10 cellular contexts compared by ENCODE assay signal in the genomic region with DNA sequence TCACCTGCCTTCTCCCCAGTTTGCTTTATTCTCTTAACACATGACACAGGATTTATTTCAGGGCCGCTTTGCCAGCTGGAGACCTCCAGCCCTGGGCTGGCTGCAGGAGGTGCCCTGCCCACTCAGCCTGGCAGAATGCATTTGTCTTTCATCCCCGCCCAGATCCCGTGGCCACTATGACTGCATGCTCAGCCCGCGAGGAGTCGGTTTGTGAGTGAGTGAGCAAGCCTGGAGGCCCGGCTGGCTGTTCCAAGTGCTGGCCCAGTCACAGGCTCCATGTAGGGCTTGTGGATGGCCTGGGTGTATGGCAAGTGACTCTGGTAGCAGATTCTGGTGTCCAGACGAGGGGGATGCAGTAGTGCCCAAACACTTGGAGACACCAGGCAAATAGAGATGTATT. TPM values are rescaled to one million over a fixed set of nuclear protein-coding genes. Genes with fewer than 3 reads are reported as not detected.
DNase-seq lines count a peak whose midpoint lies in the region; ATAC-seq, FAIRE-seq and TF ChIP-seq lines count a peak whose summit lies in the region.
"Had no signal": no experiment of that assay in that cellular context is flagged by ENCODE, and none has a peak within 500 bp of the region (broad histone marks: within the 10 kb centered on the region; RNA-seq: fewer than 3 reads in every experiment).

No MANE protein-coding gene starts in this region.

- H3K27me3 ChIP-seq in HepG2 (ENCODE audit: control insufficient read depth in 1 of 2, insufficient read depth in 2 of 2, low read length in 2 of 2) (no peaks in the 10 kb centered on the region; a peak in 1 of 5 replicates), right lobe of liver (no peaks in the 10 kb centered on the region)

- peaks cover 49% of the 10 kb centered on the region for H3K36me3 Mint-ChIP-seq in activated CD4-positive, alpha-beta memory T cell treated with anti-CD3 and anti-CD28 coated beads for 36 hours
- peaks cover 8% of the 10 kb centered on the region for H3K36me3 Mint-ChIP-seq in type B pancreatic cell

- peaks cover 47% of the 10 kb centered on the region for H3K4me1 ChIP-seq in HepG2 (ENCODE audit: insufficient read depth, low read length)
- H3K4me1 ChIP-seq in right lobe of liver: peaks cover 0 to 10% (median 0%) of the 10 kb centered on the region in 4 donors

- H3K27ac ChIP-seq in HepG2 (ENCODE audit: extremely low read length, insufficient read depth, low read length) (no peak overlapping the region), right lobe of liver (no peak overlapping the region)
- H3K27ac ChIP-seq: lower lobe of right lung had no signal

- H3K9ac ChIP-seq in HepG2 (ENCODE audit: insufficient read depth, low read depth, low read length): peak overlapping the region; percentile 13; the same call in 1 of the 2 replicates

- H3K9me3 Mint-ChIP-seq in activated CD4-positive, alpha-beta memory T cell treated with anti-CD3 and anti-CD28 coated beads for 36 hours: no peaks in the 10 kb centered on the region
- H3K9me3 Mint-ChIP-seq in type B pancreatic cell: no peaks in the 10 kb centered on the region

- DNase-seq in HepG2 (ENCODE audit: low spot score): no peak
- DNase-seq in right lobe of liver: no peak
- DNase-seq in activated CD4-positive, alpha-beta memory T cell treated with anti-CD3 and anti-CD28 coated beads for 36 hours: no peak
- DNase-seq in hypothalamus (lab: John Stamatoyannopoulos, UW): peak in 28 of 51 donors; percentile 2 to 51 (median 24)
- no peak for DNase-seq in type B pancreatic cell (ENCODE audit: extremely low spot score, unreplicated experiment)
- no peak for DNase-seq in iPS-NIHi7 (ENCODE audit: extremely low spot score)
- DNase-seq in DMS153 treated with DMSO at 0.1 percent for 48 hours (lab: John Stamatoyannopoulos, UW; ENCODE audit: unreplicated experiment): no peak
- DNase-seq: COR-L47, lower lobe of right lung had no signal

- FAIRE-seq in HepG2 (lab: Jason Lieb, UNC): no peak

- H3K4me2 ChIP-seq in HepG2 (ENCODE audit: low read depth, low read length): peak overlapping the region; percentile 78

- H3K4me3 ChIP-seq in HepG2 (replicated peaks in 1 of 3; ENCODE audit: insufficient read depth in 1 of 3, low read depth in 2 of 3, low read length in 3 of 3): peak overlapping the region in 1 of 3 experiments; percentile 95; a peak in 1 of 6 replicates
- H3K4me3 ChIP-seq in right lobe of liver: no peak overlapping the region
- H3K4me3 ChIP-seq: lower lobe of right lung had no signal

- H3K27me3 Mint-ChIP-seq in activated CD4-positive, alpha-beta memory T cell treated with anti-CD3 and anti-CD28 coated beads for 36 hours: no peaks in the 10 kb centered on the region
- no peaks in the 10 kb centered on the region for H3K27me3 Mint-ChIP-seq in type B pancreatic cell

- H3K36me3 ChIP-seq in HepG2 (replicated peaks in 1 of 2; ENCODE audit: control insufficient read depth in 1 of 2, insufficient read depth in 2 of 2, low read length in 2 of 2): peaks cover 4 to 5% of the 10 kb centered on the region in 2 experiments; a peak in 2 of 5 replicates
- H3K36me3 ChIP-seq in right lobe of liver: no peaks in the 10 kb centered on the region

- CTCF ChIA-PET in HepG2 (lab: Yijun Ruan, JAX; ENCODE audit: low intra/inter-chr PET ratio, low total read pairs): no interaction called here
- CTCF ChIA-PET in activated CD4-positive, alpha-beta memory T cell treated with anti-CD3 and anti-CD28 coated beads for 36 hours (lab: Charles Lee): interaction anchor here (4.5 to 7.1 kb wide), 2 partner anchors 15 to 18 kb away, joined by 24 to 61 read pairs; no protein-coding TSS in a partner anchor

- no peaks in the 10 kb centered on the region for H4K20me1 ChIP-seq in HepG2 (ENCODE audit: insufficient read depth, low read length)

- ATAC-seq in HepG2: no peak
- ATAC-seq in right lobe of liver: no peak
- ATAC-seq in GM21447 (IDR thresholded peaks at IDR 0.05; ENCODE audit: unreplicated experiment): no peak
- ATAC-seq: lower lobe of right lung had no signal

- no peaks in the 10 kb centered on the region for H3K9me3 ChIP-seq in HepG2 (ENCODE audit: low read length)
- H3K9me3 ChIP-seq in right lobe of liver: no peaks in the 10 kb centered on the region
- H3K9me3 ChIP-seq: lower lobe of right lung had no signal

- intact Hi-C loops in HepG2 (cut with micrococcal nuclease; ENCODE audit: unreplicated experiment) (no loop called here), right lobe of liver (cut with DNase I) (no loop called here)
- intact Hi-C loops in activated CD4-positive, alpha-beta memory T cell treated with anti-CD3 and anti-CD28 coated beads for 36 hours (cut with micrococcal nuclease): loop anchor here (5.0 to 10.0 kb wide), 4 partner anchors 375 to 1403 kb away; partner anchors contain the start of genes EML5, NRDE2 and PTPN21

- POLR2A ChIA-PET in HepG2 (lab: Yijun Ruan, JAX): no interaction called here
- POLR2A ChIA-PET in activated CD4-positive, alpha-beta memory T cell treated with anti-CD3 and anti-CD28 coated beads for 36 hours (lab: Charles Lee): no interaction called here

- H3K4me1 Mint-ChIP-seq in activated CD4-positive, alpha-beta memory T cell treated with anti-CD3 and anti-CD28 coated beads for 36 hours (ENCODE audit: low read depth): peaks cover 62% of the 10 kb centered on the region
- peaks cover 27% of the 10 kb centered on the region for H3K4me1 Mint-ChIP-seq in type B pancreatic cell (ENCODE audit: unreplicated experiment)

- TF ChIP-seq CTCF in HepG2 (CRISPR knock-in tag; IDR thresholded peaks at IDR 0.05) (no peak), right lobe of liver (IDR thresholded peaks at IDR 0.05) (no peak), type B pancreatic cell (conservative IDR thresholded peaks at IDR 0.05) (no peak)

- no peak for TF ChIP-seq EP300 in HepG2 (IDR thresholded peaks at IDR 0.05; ENCODE audit: low read depth in 2 of 2, low read length in 2 of 2)
- no peak for TF ChIP-seq EP300 in HepG2 (CRISPR knock-in tag; IDR thresholded peaks at IDR 0.05; ENCODE audit: borderline replicate concordance)

- no TSS peak for BruUV-seq in HepG2 (replicated peaks; lab: Mats Ljungman, UMichigan)

- no peak for TF ChIP-seq RAD21 in HepG2 (CRISPR knock-in tag; IDR thresholded peaks at IDR 0.05)

- TF ChIP-seq POLR2A in HepG2 (IDR thresholded peaks at IDR 0.05; ENCODE audit: insufficient read depth in 1 of 2, low read depth in 2 of 2, low read length in 2 of 2) (no peak), right lobe of liver (IDR thresholded peaks at IDR 0.05) (no peak)

- 92% methylated on average over 8 of the region's 8 CpGs for WGBS in HepG2 (ENCODE audit: low lambda C conversion rate)
- WGBS in right lobe of liver (ENCODE audit: insufficient coverage, low coverage, low lambda C conversion rate, missing lambda C conversion rate): 100% methylated on average over 4 of the region's 8 CpGs

- peak overlapping the region; percentile 97 for H3K27ac Mint-ChIP-seq in activated CD4-positive, alpha-beta memory T cell treated with anti-CD3 and anti-CD28 coated beads for 36 hours
- peak overlapping the region; percentile 98 for H3K27ac Mint-ChIP-seq in type B pancreatic cell

- no peak overlapping the region for H2AFZ ChIP-seq in HepG2 (ENCODE audit: low read length)

- peak overlapping the region; percentile 96 for H3K4me3 Mint-ChIP-seq in activated CD4-positive, alpha-beta memory T cell treated with anti-CD3 and anti-CD28 coated beads for 36 hours
- peak overlapping the region; percentile 97 for H3K4me3 Mint-ChIP-seq in type B pancreatic cell

- H3K79me2 ChIP-seq in HepG2 (ENCODE audit: insufficient read depth, low read length): peaks cover 23% of the 10 kb centered on the region

- in situ Hi-C loops in HepG2 (cut with HindIII; ENCODE audit: extremely low pct_ligation_motif_present, low pct_unique_long_range_greater_than_20kb): loop anchor here (25.0 kb wide), 1 partner anchor 280 kb away; no protein-coding TSS in a partner anchor

RNA-seq across cellular contexts. Expression of gene TDP1, which starts 2.1 kb away (rescaled TPM):
- total RNA-seq in HepG2 (2016; rRNA removed; fragmentation: Illumina TruSeq; extraction: Trizol) (31.2 and 33.6 TPM in 2 replicates), right lobe of liver (1 to 10 TPM; 4.9 to 7.1 (median 6.6) TPM), type B pancreatic cell (ENCODE audit: low replicate concordance) (30.1 and 38.4 TPM in 2 replicates)
- 11.5 and 12.2 TPM in 2 replicates for total RNA-seq in HepG2 (2016; cell fraction: cytosol; rRNA removed; fragmentation: Illumina TruSeq; extraction: Trizol; ENCODE audit: low read depth)
- total RNA-seq in HepG2 (2016; cell fraction: insoluble cytoplasmic fraction; rRNA removed; fragmentation: Illumina TruSeq; extraction: Trizol): 31.8 and 36.0 TPM in 2 replicates
- total RNA-seq in HepG2 (2016; cell fraction: membrane; rRNA removed; fragmentation: Illumina TruSeq; extraction: Trizol): 18.3 and 22.5 TPM in 2 replicates
- 26.6 and 30.6 TPM in 2 replicates for total RNA-seq in HepG2 (2016; cell fraction: nucleus; rRNA removed; fragmentation: Illumina TruSeq; extraction: Trizol)
- 13.6 and 16.4 TPM in 2 replicates for polyA plus RNA-seq in HepG2 (2011; rRNA removed)
- polyA plus RNA-seq in HepG2 (2011; cell fraction: cytosol; rRNA removed): 13.0 and 13.1 TPM in 2 replicates
- 12.2 and 16.4 TPM in 2 replicates for polyA plus RNA-seq in HepG2 (2011; cell fraction: nucleus; rRNA removed)
- polyA plus RNA-seq in HepG2 (2012): 10.0 and 12.9 TPM in 2 replicates
- 4.6 and 7.3 TPM in 2 replicates for polyA plus RNA-seq in HepG2 (2016; cell fraction: cytosol; fragmentation: Illumina TruSeq; extraction: Trizol; ENCODE audit: low read depth)
- polyA plus RNA-seq in HepG2 (2016; cell fraction: insoluble cytoplasmic fraction; fragmentation: Illumina TruSeq; extraction: Trizol; ENCODE audit: low read depth): 29.7 and 30.3 TPM in 2 replicates
- polyA plus RNA-seq in HepG2 (2016; cell fraction: membrane; fragmentation: Illumina TruSeq; extraction: Trizol; ENCODE audit: low read depth): 12.8 and 13.0 TPM in 2 replicates
- polyA plus RNA-seq in HepG2 (2016; cell fraction: nucleus; fragmentation: Illumina TruSeq; extraction: Trizol; ENCODE audit: insufficient read depth, low read depth): 20.5 and 23.6 TPM in 2 replicates
- polyA minus RNA-seq in HepG2 (2011; rRNA and poly(A)+ RNA removed; ENCODE audit: low replicate concordance): 16.8 and 72.0 TPM in 2 replicates
- 12.2 and 16.0 TPM in 2 replicates for polyA minus RNA-seq in HepG2 (2011; cell fraction: cytosol; rRNA and poly(A)+ RNA removed)
- polyA minus RNA-seq in HepG2 (2011; cell fraction: nucleus; rRNA and poly(A)+ RNA removed): 34.9 and 39.3 TPM in 2 replicates
- total RNA-seq in activated CD4-positive, alpha-beta memory T cell treated with anti-CD3 and anti-CD28 coated beads for 36 hours: 10 to 100 TPM; 99.3 TPM

RNA-seq across cellular contexts. Expression of gene EFCAB11, which starts 3.3 kb away (rescaled TPM):
- total RNA-seq in HepG2 (2016; rRNA removed; fragmentation: Illumina TruSeq; extraction: Trizol) (31.5 and 46.5 TPM in 2 replicates), right lobe of liver (1 to 10 TPM; 1.7 to 4.7 (median 3.2) TPM), type B pancreatic cell (ENCODE audit: low replicate concordance) (13.7 and 16.0 TPM in 2 replicates)
- total RNA-seq in HepG2 (2016; cell fraction: cytosol; rRNA removed; fragmentation: Illumina TruSeq; extraction: Trizol; ENCODE audit: low read depth): 14.8 and 18.7 TPM in 2 replicates
- 31.3 and 47.3 TPM in 2 replicates for total RNA-seq in HepG2 (2016; cell fraction: insoluble cytoplasmic fraction; rRNA removed; fragmentation: Illumina TruSeq; extraction: Trizol)
- total RNA-seq in HepG2 (2016; cell fraction: membrane; rRNA removed; fragmentation: Illumina TruSeq; extraction: Trizol): 12.9 and 13.7 TPM in 2 replicates
- total RNA-seq in HepG2 (2016; cell fraction: nucleus; rRNA removed; fragmentation: Illumina TruSeq; extraction: Trizol): 19.0 and 21.0 TPM in 2 replicates
- polyA plus RNA-seq in HepG2 (2011; rRNA removed): 4.6 and 8.2 TPM in 2 replicates
- polyA plus RNA-seq in HepG2 (2011; cell fraction: cytosol; rRNA removed): 2.3 and 3.5 TPM in 2 replicates
- polyA plus RNA-seq in HepG2 (2011; cell fraction: nucleus; rRNA removed): 1.2 and 1.6 TPM in 2 replicates
- polyA plus RNA-seq in HepG2 (2012): 5.6 and 15.0 TPM in 2 replicates
- polyA plus RNA-seq in HepG2 (2016; cell fraction: cytosol; fragmentation: Illumina TruSeq; extraction: Trizol; ENCODE audit: low read depth): 11.9 and 16.6 TPM in 2 replicates
- 46.2 and 47.9 TPM in 2 replicates for polyA plus RNA-seq in HepG2 (2016; cell fraction: insoluble cytoplasmic fraction; fragmentation: Illumina TruSeq; extraction: Trizol; ENCODE audit: low read depth)
- polyA plus RNA-seq in HepG2 (2016; cell fraction: membrane; fragmentation: Illumina TruSeq; extraction: Trizol; ENCODE audit: low read depth): 14.1 and 16.6 TPM in 2 replicates
- polyA plus RNA-seq in HepG2 (2016; cell fraction: nucleus; fragmentation: Illumina TruSeq; extraction: Trizol; ENCODE audit: insufficient read depth, low read depth): 17.2 and 19.3 TPM in 2 replicates
- polyA minus RNA-seq in HepG2 (2011; rRNA and poly(A)+ RNA removed; ENCODE audit: low replicate concordance): 4.0 and 7.4 TPM in 2 replicates
- polyA minus RNA-seq in HepG2 (2011; cell fraction: cytosol; rRNA and poly(A)+ RNA removed): 2.3 and 3.3 TPM in 2 replicates
- 9.8 and 12.6 TPM in 2 replicates for polyA minus RNA-seq in HepG2 (2011; cell fraction: nucleus; rRNA and poly(A)+ RNA removed)
- total RNA-seq in activated CD4-positive, alpha-beta memory T cell treated with anti-CD3 and anti-CD28 coated beads for 36 hours: 10 to 100 TPM; 10.6 to 10.8 TPM

Comparison
In these comparisons a context has a peak if more than half of its experiments do, and no peak if none do; other contexts are left out.
1. DNase-seq: peak in hypothalamus (28 of 51); none in HepG2 (single experiment), right lobe of liver (0 of 3), activated CD4-positive, alpha-beta memory T cell treated with anti-CD3 and anti-CD28 coated beads for 36 hours (single experiment), type B pancreatic cell (single experiment), iPS-NIHi7 (single experiment) and DMS153 treated with DMSO at 0.1 percent for 48 hours (single experiment).